1 cellular context compared by ENCODE assay signal in genomic region chr3:124034016-124034808, GRCh38.
TF ChIP-seq lines count a peak whose summit lies in the region.

No MANE protein-coding gene starts in this region.

TF ChIP-seq in HEK293, 187 proteins besides CTCF, POLR2A, EP300 and RAD21 (continued from another document):
- TF ChIP-seq ZBTB10 (tag by site-specific recombination; IDR thresholded peaks at IDR 0.05), result 0 out of 2 replicates have a peak, but pooled peaks have one; percentile 2
- peak; percentile 61 for TF ChIP-seq GLIS2 (tag by site-specific recombination; IDR thresholded peaks at IDR 0.05)
- no peak for TF ChIP-seq ZNF514 (tag by site-specific recombination; IDR thresholded peaks at IDR 0.05)
- peak; percentile 27; the same call in 1 of the 2 replicates for TF ChIP-seq SP2 (tag by site-specific recombination; IDR thresholded peaks at IDR 0.05)
- TF ChIP-seq ZNF645 (tag by site-specific recombination; IDR thresholded peaks at IDR 0.05), result no peak
- TF ChIP-seq ZNF18 (tag by site-specific recombination; IDR thresholded peaks at IDR 0.05), result no peak
